Comparison of ENCODE assay signal across 8 cellular contexts in the genomic region with DNA sequence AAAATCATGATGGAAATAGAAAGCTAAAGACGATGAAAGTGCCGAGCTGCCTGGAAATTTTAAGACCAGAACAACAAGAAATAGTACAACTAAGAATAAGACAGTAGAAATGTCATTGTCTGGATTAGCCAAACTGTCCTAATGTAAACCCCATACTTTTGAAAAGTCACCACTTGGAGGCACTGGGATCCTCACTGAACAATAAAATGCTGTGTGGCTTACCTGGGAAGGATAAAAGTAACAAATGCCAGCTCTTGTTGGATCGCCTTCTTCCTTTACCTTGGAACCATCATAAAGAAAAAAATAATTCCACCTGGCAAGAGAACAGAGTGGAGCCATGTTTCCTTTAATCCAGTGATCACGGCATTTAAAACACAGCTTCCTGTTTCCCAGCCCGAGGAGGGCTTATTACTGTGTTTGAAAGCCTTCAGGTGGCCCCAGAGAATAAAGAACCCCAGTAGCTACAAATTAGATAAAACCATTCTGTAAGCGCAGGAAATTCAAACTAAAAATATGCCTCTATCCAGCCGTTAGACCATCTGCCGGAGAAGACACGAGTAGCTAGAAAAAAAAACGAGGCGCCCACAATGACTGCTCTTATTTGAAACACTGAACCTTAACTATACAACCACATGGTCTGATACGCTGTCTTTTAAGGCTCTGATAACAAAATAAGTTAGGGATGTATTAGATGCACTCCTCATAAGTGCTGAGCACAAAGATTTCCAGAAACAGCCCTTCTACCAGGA. TPM values are rescaled to one million over a fixed set of nuclear protein-coding genes. Genes with fewer than 3 reads are reported as not detected.
DNase-seq lines count a peak whose midpoint lies in the region; FAIRE-seq and TF ChIP-seq lines count a peak whose summit lies in the region.

No MANE protein-coding gene starts in this region.

- CTCF ChIA-PET in A673 (lab: Charles Lee): no interaction called here
- CTCF ChIA-PET in HEK293 (lab: Yijun Ruan, JAX): interaction anchor here (0.5 to 8.1 kb wide), 4 partner anchors 13 to 113 kb away, joined by 3 to 47 read pairs (median 6); no protein-coding TSS in a partner anchor

- peaks cover 28% of the 10 kb centered on the region for H3K4me1 ChIP-seq in A673 (ENCODE audit: insufficient read depth, low read length, poor library complexity, severe bottlenecking)
- H3K4me1 ChIP-seq in HEK293 (ENCODE audit: control insufficient read depth, insufficient read depth, low read length): no peaks in the 10 kb centered on the region
- peaks cover 5 to 18% of the 10 kb centered on the region in 2 donors for H3K4me1 ChIP-seq in kidney (ENCODE audit: control insufficient read depth in 1 of 2, insufficient read depth in 1 of 2, low read depth in 1 of 2, low read length in 2 of 2)
- H3K4me1 ChIP-seq in sigmoid colon: peaks cover 0 to 49% (median 45%) of the 10 kb centered on the region in 4 donors

- POLR2A ChIA-PET in A673 (lab: Charles Lee; ENCODE audit: low non-redundant PET) (no interaction called here), HEK293 (lab: Yijun Ruan, JAX) (no interaction called here)

- peak overlapping the region; percentile 33 for H3K4me3 ChIP-seq in A673 (ENCODE audit: low read depth, low read length, poor library complexity, severe bottlenecking)
- no peak overlapping the region for H3K4me3 ChIP-seq in HEK293 (ENCODE audit: low read depth, low read length)
- H3K4me3 ChIP-seq in kidney (ENCODE audit: low read length in 2 of 2): peak overlapping the region; percentile 34 to 46
- H3K4me3 ChIP-seq in sigmoid colon: peak overlapping the region in 2 of 4 donors; percentile 14 to 17

- intact Hi-C loops in A673 (cut with micrococcal nuclease; ENCODE audit: unreplicated experiment) (no loop called here), kidney (cut with DNase I) (no loop called here), sigmoid colon (cut with DNase I) (no loop called here)

- H3K9ac ChIP-seq in kidney (ENCODE audit: low read length in 2 of 2): peak overlapping the region in 1 of 2 donors; percentile 43

- TF ChIP-seq EP300 in sigmoid colon (IDR thresholded peaks at IDR 0.05): no peak

- TF ChIP-seq CTCF in A673 (conservative IDR thresholded peaks at IDR 0.05; ENCODE audit: low read depth, low read length) (no peak; the same call in 1 of the 2 replicates), HEK293 (tag by site-specific recombination; IDR thresholded peaks at IDR 0.05) (no peak), VCaP (conservative IDR thresholded peaks at IDR 0.05) (peak; percentile 16; the same call in 1 of the 2 replicates), kidney (IDR thresholded peaks at IDR 0.05; ENCODE audit: borderline replicate concordance, extremely low read depth, insufficient read depth) (no peak), sigmoid colon (IDR thresholded peaks at IDR 0.05) (no peak)

- no peak for FAIRE-seq in kidney (lab: Jason Lieb, UNC)

- H3K27me3 ChIP-seq in A673 (replicated peaks; ENCODE audit: insufficient read depth, low read depth, low read length, poor library complexity): no peaks in the 10 kb centered on the region
- H3K27me3 ChIP-seq in sigmoid colon: no peaks in the 10 kb centered on the region

- H3K36me3 ChIP-seq in A673 (ENCODE audit: insufficient read depth, low read length, poor library complexity, severe bottlenecking) (peaks cover 35% of the 10 kb centered on the region), HEK293 (ENCODE audit: control insufficient read depth in 2 of 2, insufficient read depth in 1 of 2, low read length in 2 of 2) (peaks cover 26 to 55% of the 10 kb centered on the region in 2 experiments), kidney (ENCODE audit: control insufficient read depth in 1 of 2, insufficient read depth in 2 of 2, low read length in 2 of 2) (peaks cover 9 to 21% of the 10 kb centered on the region in 2 donors), sigmoid colon (peaks cover 0 to 47% (median 10%) of the 10 kb centered on the region in 4 donors)

- no peaks in the 10 kb centered on the region for H3K9me3 ChIP-seq in A673 (ENCODE audit: low read depth, low read length, poor library complexity, severe bottlenecking)
- no peaks in the 10 kb centered on the region for H3K9me3 ChIP-seq in HEK293 (ENCODE audit: control insufficient read depth, insufficient read depth, low read depth, low read length)
- no peaks in the 10 kb centered on the region for H3K9me3 ChIP-seq in kidney (ENCODE audit: control insufficient read depth in 1 of 2, low read length in 2 of 2)
- no peaks in the 10 kb centered on the region for H3K9me3 ChIP-seq in sigmoid colon

- 15 to 27% methylated on average over 12 of the region's 12 CpGs for WGBS in sigmoid colon, 2 donors

- DNase-seq in A673 (ENCODE audit: low spot score) (peak; percentile 42), kidney (no peak), sigmoid colon (no peak), AG08396 (ENCODE audit: low spot score) (no peak), NCI-H446 treated with DMSO at 0.1 percent for 48 hours (lab: John Stamatoyannopoulos, UW) (no peak), NCI-H1048 (lab: John Stamatoyannopoulos, UW) (no peak)

- BruUV-seq in A673 (replicated peaks; lab: Mats Ljungman, UMichigan): no TSS peak

- H3K27ac ChIP-seq in A673 (ENCODE audit: low read depth, low read length, poor library complexity, severe bottlenecking): peak overlapping the region; percentile 76
- no peak overlapping the region for H3K27ac ChIP-seq in HEK293 (ENCODE audit: extremely low read depth, low read depth, low read length)
- peak overlapping the region; percentile 89 for H3K27ac ChIP-seq in VCaP
- no peak overlapping the region for H3K27ac ChIP-seq in kidney (ENCODE audit: low read depth in 2 of 2, low read length in 2 of 2)
- peak overlapping the region in 1 of 4 donors; percentile 45 for H3K27ac ChIP-seq in sigmoid colon

- no peak for TF ChIP-seq POLR2A in sigmoid colon (IDR thresholded peaks at IDR 0.05)

TF ChIP-seq in HEK293, 187 proteins besides CTCF, POLR2A, EP300 and RAD21:
- TF ChIP-seq GLI2 (tag by site-specific recombination; IDR thresholded peaks at IDR 0.05; ENCODE audit: borderline replicate concordance, low read depth) (no peak), ZBTB20 (tag by site-specific recombination; IDR thresholded peaks at IDR 0.05) (peak; percentile 65)

RNA-seq across cellular contexts. Expression of gene HPS4, which starts 4.4 kb away (rescaled TPM):
- total RNA-seq in A673 (2021): 46.9 and 47.9 TPM in 2 replicates
- total RNA-seq in kidney: 35.5 TPM
- polyA plus RNA-seq in kidney (ENCODE audit: insufficient read depth, low read depth, low replicate concordance): 11.9 TPM
- 10 to 100 TPM; 16.0 to 48.7 (median 20.5) TPM for total RNA-seq in sigmoid colon
- 10 to 100 TPM in 1 of 3 donors, 1 to 10 TPM in 2; 4.8 to 19.0 (median 9.0) TPM for polyA plus RNA-seq in sigmoid colon

RNA-seq across cellular contexts. Expression of gene SRRD, which starts 4.5 kb away (rescaled TPM):
- total RNA-seq in A673 (2021) (28.8 and 33.9 TPM in 2 replicates), kidney (22.8 TPM), sigmoid colon (10 to 100 TPM in 3 of 4 donors, 1 to 10 TPM in 1; 10.0 to 17.4 (median 11.3) TPM)
- polyA plus RNA-seq in kidney (ENCODE audit: insufficient read depth, low read depth, low replicate concordance) (20.3 TPM), sigmoid colon (10 to 100 TPM in 1 of 3 donors, 1 to 10 TPM in 2; 4.4 to 10.0 (median 4.8) TPM)

RNA-seq across cellular contexts. Expression of gene TFIP11, which starts 33.1 kb away (rescaled TPM):
- total RNA-seq in A673 (2021) (44.0 and 46.4 TPM in 2 replicates), kidney (34.2 TPM), sigmoid colon (10 to 100 TPM; 14.0 to 19.1 (median 15.8) TPM)
- polyA plus RNA-seq in kidney (ENCODE audit: insufficient read depth, low read depth, low replicate concordance) (26.7 TPM), sigmoid colon (10 to 100 TPM in 2 of 3 donors, 1 to 10 TPM in 1; 8.4 to 18.2 (median 10.2) TPM)

RNA-seq across cellular contexts. Expression of gene ASPHD2, which starts 50.2 kb away (rescaled TPM):
- 1.2 and 1.4 TPM in 2 replicates for total RNA-seq in A673 (2021)
- 4.5 TPM for total RNA-seq in kidney
- polyA plus RNA-seq in kidney (ENCODE audit: insufficient read depth, low read depth, low replicate concordance): 3.3 TPM
- total RNA-seq in sigmoid colon: 1 to 10 TPM in 3 of 4 donors, under 1 TPM in 1; 0.83 to 1.6 (median 1.3) TPM
- polyA plus RNA-seq in sigmoid colon: 1 to 10 TPM; 1.2 to 3.4 (median 1.8) TPM

Comparison
In these comparisons a context has a peak if more than half of its experiments do, and no peak if none do; other contexts are left out.
1. H3K27ac ChIP-seq: peak in A673 (single experiment) and VCaP (single experiment); none in HEK293 (single experiment) and kidney (0 of 2).